19 cellular contexts compared by ENCODE assay signal in genomic region chr1:197027359-197027758, GRCh38. TPM values are rescaled to one million over a fixed set of nuclear protein-coding genes. Genes with fewer than 3 reads are reported as not detected.
DNase-seq lines count a peak whose midpoint lies in the region; ATAC-seq, FAIRE-seq and TF ChIP-seq lines count a peak whose summit lies in the region.
"Had no signal": no experiment of that assay in that cellular context is flagged by ENCODE, and none has a peak within 500 bp of the region (broad histone marks: within the 10 kb centered on the region; RNA-seq: fewer than 3 reads in every experiment).

No MANE protein-coding gene starts in this region.

- DNase-seq in A549 (ENCODE audit: low read depth in 1 of 2, low spot score in 1 of 2) (peak in 1 of 2 experiments; percentile 58), Daoy (ENCODE audit: low read depth) (peak; percentile 37), MG63 (peak; percentile 56), fibroblast of mammary gland (ENCODE audit: low read depth) (peak; percentile 3), NCI-H526 (lab: John Stamatoyannopoulos, UW) (no peak), heart left ventricle (no peak)
- no peak for DNase-seq in effector CD4-positive, alpha-beta T cell
- DNase-seq in activated naive CD4-positive, alpha-beta T cell treated with anti-CD3 and anti-CD28 coated beads, Interleukin-2, amount 50 U/mL, for 16 hours: no peak
- DNase-seq: DMS153, HCEC 1CT, NCI-H1105 treated with DMSO at 0.1 percent for 48 hours, NCI-H1694 treated with DMSO at 0.1 percent for 48 hours, NCI-H2107, NCI-H2227 treated with DMSO at 0.1 percent for 48 hours, NCI-H526 treated with DMSO at 0.1 percent for 48 hours, SJCRH30 had no signal

- TF ChIP-seq RAD21 in A549 (conservative IDR thresholded peaks at IDR 0.05 in 1 of 2, IDR thresholded peaks at IDR 0.05 in 1 of 2): no peak

- intact Hi-C loops in heart left ventricle (cut with DNase I): no loop called here

- POLR2A ChIA-PET in A549 (lab: Yijun Ruan, JAX): no interaction called here

- CTCF ChIA-PET in A549 (lab: Yijun Ruan, JAX): interaction anchor here (0.8 kb wide), 1 partner anchor 304 kb away, joined by 4 read pairs; no protein-coding TSS in a partner anchor

- no peak for TF ChIP-seq EP300 in A549 (IDR thresholded peaks at IDR 0.05)

- H3K9me3 ChIP-seq in A549 (no peaks in the 10 kb centered on the region), MG63 (no peaks in the 10 kb centered on the region), heart left ventricle (peaks cover 0 to 5% (median 0%) of the 10 kb centered on the region in 12 donors)
- H3K9me3 ChIP-seq: SJCRH30 had no signal

- no peaks in the 10 kb centered on the region for H3K27me3 ChIP-seq in MG63
- no peaks in the 10 kb centered on the region for H3K27me3 ChIP-seq in heart left ventricle
- H3K27me3 ChIP-seq: SJCRH30 had no signal

- H3K36me3 ChIP-seq in MG63: no peaks in the 10 kb centered on the region
- H3K36me3 ChIP-seq in heart left ventricle: no peaks in the 10 kb centered on the region
- H3K36me3 ChIP-seq: SJCRH30 had no signal

- H3K27ac ChIP-seq in A549: peak overlapping the region; percentile 39 to 63; a peak in 2 of 6 replicates
- no peak overlapping the region for H3K27ac ChIP-seq in heart left ventricle
- H3K27ac ChIP-seq: C4-2B, SJCRH30 had no signal

- 7% methylated on average over 6 of the region's 6 CpGs for WGBS in A549 (ENCODE audit: missing lambda C conversion rate)
- WGBS in heart left ventricle, 4 donors: 88 to 91% (median 89%) methylated on average over 6 of the region's 6 CpGs

- FAIRE-seq in A549 (lab: Jason Lieb, UNC): no peak
- FAIRE-seq: A204.1 had no signal

- no peak for TF ChIP-seq POLR2A in A549 (IDR thresholded peaks at IDR 0.05; ENCODE audit: low read length)
- no peak for TF ChIP-seq POLR2A in heart left ventricle (IDR thresholded peaks at IDR 0.05)

- H3K4me3 ChIP-seq in A549: no peak overlapping the region
- H3K4me3 ChIP-seq in MG63: no peak overlapping the region
- no peak overlapping the region for H3K4me3 ChIP-seq in fibroblast of mammary gland (ENCODE audit: control insufficient read depth, low read depth, low read length)
- no peak overlapping the region for H3K4me3 ChIP-seq in heart left ventricle
- H3K4me3 ChIP-seq: SJCRH30 had no signal

- ATAC-seq in A549: peak; percentile 55 to 83; a peak in 4 of 6 replicates
- ATAC-seq in heart left ventricle: no peak

- TF ChIP-seq CTCF in A549 (IDR thresholded peaks at IDR 0.05): no peak
- TF ChIP-seq CTCF in fibroblast of mammary gland (conservative IDR thresholded peaks at IDR 0.05; ENCODE audit: control insufficient read depth, insufficient read depth, low read depth, low read length): no peak
- TF ChIP-seq CTCF in heart left ventricle (IDR thresholded peaks at IDR 0.05): no peak

- H3K4me2 ChIP-seq in A549: peak overlapping the region; percentile 67

- H3K4me1 ChIP-seq in A549: peaks cover 18% of the 10 kb centered on the region
- no peaks in the 10 kb centered on the region for H3K4me1 ChIP-seq in heart left ventricle
- H3K4me1 ChIP-seq: SJCRH30 had no signal

TF ChIP-seq in A549, 52 proteins besides CTCF, POLR2A, EP300 and RAD21:
- TF ChIP-seq CHD2 (IDR thresholded peaks at IDR 0.05; ENCODE audit: low read length, partially characterized antibody): no peak
- TF ChIP-seq MAZ (IDR thresholded peaks at IDR 0.05; ENCODE audit: borderline replicate concordance, low read depth, low read length): no peak
- TF ChIP-seq ZC3H11A (IDR thresholded peaks at IDR 0.05): no peak
- no peak for TF ChIP-seq HMGXB4 (CRISPR knock-in tag; IDR thresholded peaks at IDR 0.05; ENCODE audit: borderline replicate concordance)
- TF ChIP-seq FOSB (CRISPR knock-in tag; IDR thresholded peaks at IDR 0.05): no peak
- TF ChIP-seq MYC (IDR thresholded peaks at IDR 0.05; ENCODE audit: borderline replicate concordance, low read length): no peak
- no peak for TF ChIP-seq POLR2AphosphoS2 (conservative IDR thresholded peaks at IDR 0.05; ENCODE audit: low read length)
- no peak for TF ChIP-seq HOXB13 (CRISPR knock-in tag; IDR thresholded peaks at IDR 0.05; ENCODE audit: low read depth)
- no peak for TF ChIP-seq NPAS2 (CRISPR knock-in tag; IDR thresholded peaks at IDR 0.05; ENCODE audit: borderline replicate concordance)
- TF ChIP-seq MAFK (IDR thresholded peaks at IDR 0.05; ENCODE audit: partially characterized antibody): no peak
- TF ChIP-seq FOSL2 (IDR thresholded peaks at IDR 0.05): 0 out of 2 replicates have a peak, but pooled peaks have one; percentile 14
- TF ChIP-seq FOSL2 (CRISPR knock-in tag; IDR thresholded peaks at IDR 0.05): peak; percentile 77
- no peak for TF ChIP-seq ZFP36 (IDR thresholded peaks at IDR 0.05; ENCODE audit: borderline replicate concordance, partially characterized antibody)
- TF ChIP-seq BCL3 (IDR thresholded peaks at IDR 0.05): no peak
- TF ChIP-seq SREBF2 (IDR thresholded peaks at IDR 0.05): no peak
- TF ChIP-seq RNF2 (IDR thresholded peaks at IDR 0.05; ENCODE audit: borderline replicate concordance, low read depth): no peak
- TF ChIP-seq ZSCAN20 (CRISPR knock-in tag; IDR thresholded peaks at IDR 0.05): no peak
- TF ChIP-seq TP53 (CRISPR knock-in tag; IDR thresholded peaks at IDR 0.05): no peak
- TF ChIP-seq GATA3 (IDR thresholded peaks at IDR 0.05; ENCODE audit: borderline replicate concordance): 0 out of 2 replicates have a peak, but pooled peaks have one; percentile 23

RNA-seq across cellular contexts. Expression of gene F13B, which starts 39.7 kb away (rescaled TPM):
- 0.52 and 0.75 TPM in 2 replicates for polyA plus RNA-seq in A549 (2011; rRNA removed)
- 0.04 TPM in 2 replicates for polyA plus RNA-seq in A549 (2012; cell fraction: cytosol; rRNA removed)
- polyA plus RNA-seq in A549 (2012; cell fraction: nucleus; rRNA removed): 0.02 TPM in 1 of 2 replicates, not detected in the other
- polyA plus RNA-seq in A549 (2017; fragmentation: RNase III; extraction: RNeasy Plus Mini Kit Qiagen cat#74134 plus additional on column Dnase treatment): 0.19 to 0.33 TPM (median 0.21 TPM) in 3 replicates
- 0.17 and 0.19 TPM in 2 replicates for polyA minus RNA-seq in A549 (2011; rRNA and poly(A)+ RNA removed)
- not detected in 2 replicates for total RNA-seq in Daoy (2014; rRNA removed; shearing (Covaris generic))
- total RNA-seq in MG63 (2014; rRNA removed; shearing (Covaris generic); ENCODE audit: low replicate concordance): 1.3 TPM in 1 of 2 replicates, not detected in the other
- not detected for total RNA-seq in heart left ventricle
- polyA plus RNA-seq in heart left ventricle: not detected

RNA-seq across cellular contexts. Expression of gene CFHR5, which starts 50.0 kb away (rescaled TPM):
- polyA plus RNA-seq in A549 (2011; rRNA removed) (not detected in 2 replicates), A549 (2017; fragmentation: RNase III; extraction: RNeasy Plus Mini Kit Qiagen cat#74134 plus additional on column Dnase treatment) (not detected in 3 replicates), heart left ventricle (not detected)
- not detected in 2 replicates for polyA plus RNA-seq in A549 (2012; cell fraction: cytosol; rRNA removed)
- not detected in 2 replicates for polyA plus RNA-seq in A549 (2012; cell fraction: nucleus; rRNA removed)
- not detected in 2 replicates for polyA minus RNA-seq in A549 (2011; rRNA and poly(A)+ RNA removed)
- not detected in 2 replicates for total RNA-seq in Daoy (2014; rRNA removed; shearing (Covaris generic))
- total RNA-seq in MG63 (2014; rRNA removed; shearing (Covaris generic); ENCODE audit: low replicate concordance): not detected in 2 replicates
- total RNA-seq in heart left ventricle: not detected
- total RNA-seq: RPMI7951, SJCRH30 had no signal

Comparison
In these comparisons a context has a peak if more than half of its experiments do, and no peak if none do; other contexts are left out.
1. ATAC-seq: peak in A549 (2 of 2); none in heart left ventricle (0 of 4).
2. DNase-seq: peak in Daoy (single experiment), MG63 (single experiment) and fibroblast of mammary gland (single experiment); none in NCI-H526 (0 of 2), effector CD4-positive, alpha-beta T cell (single experiment), activated naive CD4-positive, alpha-beta T cell treated with anti-CD3 and anti-CD28 coated beads, Interleukin-2, amount 50 U/mL, for 16 hours (single experiment) and heart left ventricle (0 of 5).
3. H3K27ac ChIP-seq: peak in A549 (2 of 2); none in heart left ventricle (0 of 12).